ENCODE assay signal across 7 cellular contexts in the genomic region with DNA sequence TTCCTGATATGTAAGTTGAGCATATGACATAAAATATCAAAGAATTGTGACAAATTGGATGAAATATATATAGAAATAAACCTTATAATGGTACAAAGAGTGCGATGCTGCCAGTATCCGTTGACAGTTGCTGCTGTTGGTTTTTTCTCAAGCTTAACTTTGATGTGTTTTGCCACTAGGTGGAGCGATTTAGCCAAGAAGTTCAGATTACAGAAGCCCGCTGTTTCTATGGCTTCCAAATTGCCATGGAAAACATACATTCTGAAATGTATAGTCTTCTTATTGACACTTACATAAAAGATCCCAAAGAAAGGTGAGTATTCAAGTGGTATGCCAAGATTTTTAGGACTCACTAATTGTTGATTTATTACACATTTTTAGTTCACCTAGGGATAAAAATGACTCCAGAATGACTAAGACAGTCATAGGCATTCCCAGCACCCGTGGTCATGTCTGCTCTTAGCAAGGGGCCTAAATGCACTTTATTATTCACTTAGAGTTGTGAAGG. TPM values are rescaled to one million over a fixed set of nuclear protein-coding genes. Genes with fewer than 3 reads are reported as not detected.
DNase-seq lines count a peak whose midpoint lies in the region; ATAC-seq, FAIRE-seq and TF ChIP-seq lines count a peak whose summit lies in the region.

No MANE protein-coding gene starts in this region.

- H3K4me3 ChIP-seq in OCI-LY7 (ENCODE audit: low read depth, low read length, poor library complexity, severe bottlenecking) (peak overlapping the region; percentile 81), keratinocyte (ENCODE audit: control insufficient read depth in 2 of 3, extremely low read depth in 1 of 3, insufficient read depth in 2 of 3, low read depth in 1 of 3, low read length in 3 of 3) (peak overlapping the region in 2 of 3 experiments; percentile 36 to 83), testis (no peak overlapping the region), aorta (ENCODE audit: low read length in 2 of 2) (no peak overlapping the region)

- POLR2A ChIA-PET in OCI-LY7 (lab: Charles Lee): interaction anchor here (0.5 to 2.2 kb wide), 6 partner anchors 9 to 1222 kb away, joined by 3 to 10 read pairs (median 4); no protein-coding TSS in a partner anchor

- H3K9me1 ChIP-seq in keratinocyte (ENCODE audit: control insufficient read depth, extremely low read depth, insufficient read depth, low read length): no peaks in the 10 kb centered on the region

- dilution Hi-C loops in keratinocyte (cut with MboI; ENCODE audit: extremely low pct_ligation_motif_present, low sequenced_read_pairs): no loop called here

- TF ChIP-seq CTCF in OCI-LY7 (conservative IDR thresholded peaks at IDR 0.05; ENCODE audit: low read length) (peak; percentile 89), keratinocyte (optimal IDR thresholded peaks at IDR 0.05 in 1 of 3, IDR thresholded peaks at IDR 0.05 in 1 of 3, conservative IDR thresholded peaks at IDR 0.05 in 1 of 3; ENCODE audit: extremely low read depth in 1 of 3, insufficient read depth in 2 of 3, low read length in 3 of 3) (peak; percentile 35 to 47 (median 47)), testis (IDR thresholded peaks at IDR 0.05) (peak; percentile 65 to 77 (median 67))

- H2AFZ ChIP-seq in OCI-LY7 (ENCODE audit: low read length): no peak overlapping the region
- no peak overlapping the region for H2AFZ ChIP-seq in keratinocyte (ENCODE audit: control insufficient read depth, low read length)

- no peak for ATAC-seq in aorta (ENCODE audit: low FRiP score)

- H3K9me3 ChIP-seq in KOPT-K1 (ENCODE audit: insufficient read depth, low read length, poor library complexity, severe bottlenecking) (no peaks in the 10 kb centered on the region), OCI-LY7 (ENCODE audit: low read length) (no peaks in the 10 kb centered on the region), keratinocyte (ENCODE audit: control insufficient read depth, low read depth, low read length) (no peaks in the 10 kb centered on the region), testis (no peaks in the 10 kb centered on the region), aorta (ENCODE audit: control insufficient read depth, low read length) (no peaks in the 10 kb centered on the region)

- H3K36me3 ChIP-seq in KOPT-K1 (ENCODE audit: insufficient read depth, low read length) (peaks cover 67% of the 10 kb centered on the region), OCI-LY7 (ENCODE audit: insufficient read depth, low read length) (peaks cover 85% of the 10 kb centered on the region), keratinocyte (ENCODE audit: control insufficient read depth in 2 of 2, extremely low read depth in 1 of 2, insufficient read depth in 2 of 2, low read length in 2 of 2) (peaks cover 2 to 24% of the 10 kb centered on the region in 2 experiments), testis (ENCODE audit: low read depth, missing control alignments) (no peaks in the 10 kb centered on the region), aorta (ENCODE audit: control insufficient read depth in 1 of 2, insufficient read depth in 2 of 2, low read length in 1 of 2) (no peaks in the 10 kb centered on the region)

- WGBS in testis, 2 donors: 34 to 35% methylated on average over 5 of the region's 5 CpGs
- 3 to 4% methylated on average over 5 of the region's 5 CpGs for WGBS in aorta, 2 donors

- H3K4me1 ChIP-seq in OCI-LY7 (ENCODE audit: insufficient read depth, low read length, poor library complexity, severe bottlenecking) (peaks cover 54% of the 10 kb centered on the region), keratinocyte (ENCODE audit: control insufficient read depth, extremely low read depth, insufficient read depth, low read length) (peaks cover 37% of the 10 kb centered on the region), testis (peaks cover 9% of the 10 kb centered on the region), aorta (ENCODE audit: control insufficient read depth in 1 of 2, insufficient read depth in 2 of 2, low read length in 2 of 2) (no peaks in the 10 kb centered on the region)

- H3K27ac ChIP-seq in KOPT-K1 (ENCODE audit: low read depth, low read length, poor library complexity, severe bottlenecking) (peak overlapping the region; percentile 99), OCI-LY7 (ENCODE audit: low read depth, low read length, poor library complexity, severe bottlenecking) (peak overlapping the region; percentile 91), keratinocyte (ENCODE audit: control insufficient read depth, insufficient read depth, low read length) (peak overlapping the region; percentile 22), testis (no peak overlapping the region), aorta (ENCODE audit: low read depth in 1 of 2, low read length in 2 of 2) (no peak overlapping the region)

- H3K79me2 ChIP-seq in OCI-LY7 (ENCODE audit: insufficient read depth, low read depth, low read length) (peaks cover 90% of the 10 kb centered on the region), keratinocyte (ENCODE audit: control insufficient read depth, insufficient read depth, low read length) (peaks cover 18% of the 10 kb centered on the region)

- H4K20me1 ChIP-seq in OCI-LY7 (ENCODE audit: insufficient read depth, low read length) (peaks cover 57% of the 10 kb centered on the region), keratinocyte (ENCODE audit: control insufficient read depth, extremely low read depth, insufficient read depth, low read length) (no peaks in the 10 kb centered on the region)

- no peaks in the 10 kb centered on the region for H3K27me3 ChIP-seq in keratinocyte (ENCODE audit: control insufficient read depth, extremely low read depth, insufficient read depth, low read length)
- H3K27me3 ChIP-seq in testis: no peaks in the 10 kb centered on the region
- no peaks in the 10 kb centered on the region for H3K27me3 ChIP-seq in aorta (ENCODE audit: control insufficient read depth in 1 of 2, insufficient read depth in 2 of 2, low read length in 1 of 2)

- peak; percentile 78 for DNase-seq in EH (ENCODE audit: low read depth)
- peak; percentile 83 for DNase-seq in OCI-LY7 (ENCODE audit: low spot score)
- peak; percentile 74 for DNase-seq in amniotic epithelial cell (ENCODE audit: low read depth)
- DNase-seq in keratinocyte (ENCODE audit: low read depth, low spot score): no peak
- DNase-seq in testis: peak; percentile 62
- DNase-seq in aorta: no peak

- TF ChIP-seq POLR2A in testis (IDR thresholded peaks at IDR 0.05): no peak

- no peaks in the 10 kb centered on the region for H3K9me2 ChIP-seq in OCI-LY7 (ENCODE audit: insufficient read depth, low read length)

- H3K9ac ChIP-seq in keratinocyte (ENCODE audit: control insufficient read depth, extremely low read depth, insufficient read depth, low read length): no peak overlapping the region

- peak; percentile 43 for FAIRE-seq in keratinocyte (lab: Jason Lieb, UNC)

- intact Hi-C loops in OCI-LY7 (cut with micrococcal nuclease; ENCODE audit: unreplicated experiment): loop anchor here (2.0 kb wide), 1 partner anchor 284 kb away; no protein-coding TSS in a partner anchor
- intact Hi-C loops in testis (cut with DNase I; ENCODE audit: low total_unique reads): loop anchor here (5.0 to 10.0 kb wide), 2 partner anchors 280 to 313 kb away; no protein-coding TSS in a partner anchor
- intact Hi-C loops in aorta (cut with DNase I): loop anchor here (2.0 to 10.0 kb wide), 6 partner anchors 42 to 540 kb away; partner anchors contain the start of genes CYS1 (in 1 of the 2) and HPCAL1 (in 1 of the 2)

- CTCF ChIA-PET in OCI-LY7 (lab: Charles Lee; ENCODE audit: unreplicated experiment): no interaction called here

- BruUV-seq in OCI-LY7 (replicated peaks; lab: Mats Ljungman, UMichigan): TSS peak; percentile 30

- H3K4me2 ChIP-seq in OCI-LY7 (ENCODE audit: low read length) (peak overlapping the region; percentile 84), keratinocyte (ENCODE audit: control insufficient read depth, extremely low read depth, insufficient read depth, low read depth, low read length) (peak overlapping the region; percentile 100)

RNA-seq across cellular contexts. Expression of gene RRM2, which starts 2.1 kb away (rescaled TPM):
- 181 and 222 TPM in 2 replicates for total RNA-seq in OCI-LY7 (2014; rRNA removed; shearing (Covaris generic))
- total RNA-seq in OCI-LY7 (2022): 313 and 324 TPM in 2 replicates
- 1.6 to 34.1 TPM (median 25.7 TPM) in 3 replicates for polyA plus RNA-seq in keratinocyte
- 1.00 TPM for polyA plus RNA-seq in keratinocyte (2011; ENCODE audit: low read depth)
- polyA plus RNA-seq in keratinocyte (2011; cell fraction: cytosol; rRNA removed): 4.8 and 5.0 TPM in 2 replicates
- polyA plus RNA-seq in keratinocyte (2011; cell fraction: nucleus; rRNA removed): 2.3 and 2.9 TPM in 2 replicates
- polyA plus RNA-seq in keratinocyte (2012; ENCODE audit: low replicate concordance): 0.59 and 35.7 TPM in 2 replicates
- polyA minus RNA-seq in keratinocyte: 2.0 to 23.6 TPM (median 14.3 TPM) in 3 replicates
- 21.5 TPM for polyA minus RNA-seq in keratinocyte (2011; cell fraction: cytosol; rRNA and poly(A)+ RNA removed)
- polyA minus RNA-seq in keratinocyte (2011; cell fraction: nucleus; rRNA and poly(A)+ RNA removed): 2.5 and 3.1 TPM in 2 replicates
- total RNA-seq in testis: 10 to 100 TPM in 1 of 2 donors, 1 to 10 TPM in 1; 7.2 to 18.1 TPM
- polyA plus RNA-seq in testis (ENCODE audit: insufficient read depth, low read depth, low replicate concordance): 14.9 TPM
- total RNA-seq in aorta: 1 to 10 TPM; 1.8 to 4.3 TPM
- polyA plus RNA-seq in aorta: 1 to 10 TPM in 1 of 2 donors, under 1 TPM in 1; 0.23 to 4.6 TPM

RNA-seq across cellular contexts. Expression of gene CYS1, which starts 44.4 kb away (rescaled TPM):
- total RNA-seq in OCI-LY7 (2014; rRNA removed; shearing (Covaris generic)): not detected in 2 replicates
- total RNA-seq in OCI-LY7 (2022) (0.17 and 0.68 TPM in 2 replicates), testis (1 to 10 TPM; 3.7 to 4.3 TPM), aorta (10 to 100 TPM; 11.4 to 13.9 TPM)
- polyA plus RNA-seq in keratinocyte (0.14 to 0.52 TPM (median 0.48 TPM) in 3 replicates), testis (ENCODE audit: insufficient read depth, low read depth, low replicate concordance) (5.5 TPM), aorta (10 to 100 TPM; 14.7 to 16.4 TPM)
- not detected for polyA plus RNA-seq in keratinocyte (2011; ENCODE audit: low read depth)
- polyA plus RNA-seq in keratinocyte (2011; cell fraction: cytosol; rRNA removed): 0.41 and 1.3 TPM in 2 replicates
- 0.28 and 1.6 TPM in 2 replicates for polyA plus RNA-seq in keratinocyte (2011; cell fraction: nucleus; rRNA removed)
- 0.20 and 0.77 TPM in 2 replicates for polyA plus RNA-seq in keratinocyte (2012; ENCODE audit: low replicate concordance)
- 0.35 to 0.92 TPM (median 0.53 TPM) in 3 replicates for polyA minus RNA-seq in keratinocyte
- 1.2 TPM for polyA minus RNA-seq in keratinocyte (2011; cell fraction: cytosol; rRNA and poly(A)+ RNA removed)
- 0.42 and 0.85 TPM in 2 replicates for polyA minus RNA-seq in keratinocyte (2011; cell fraction: nucleus; rRNA and poly(A)+ RNA removed)

Comparison
In these comparisons a context has a peak if more than half of its experiments do, and no peak if none do; other contexts are left out.
1. DNase-seq: peak in EH (single experiment), OCI-LY7 (single experiment), amniotic epithelial cell (single experiment) and testis (single experiment); none in keratinocyte (single experiment) and aorta (0 of 2).
2. H3K27ac ChIP-seq: peak in KOPT-K1 (single experiment), OCI-LY7 (single experiment) and keratinocyte (single experiment); none in testis (0 of 2) and aorta (0 of 2).
3. H3K4me3 ChIP-seq: peak in OCI-LY7 (single experiment) and keratinocyte (2 of 3); none in testis (0 of 2) and aorta (0 of 2).
4. RNA of gene RRM2, which starts 2.1 kb away (total RNA-seq): 181 to 324 TPM in OCI-LY7; 7.2 to 18.1 TPM in testis and 1.8 to 4.3 TPM in aorta; every median in the first group is over 4 times any median in the second.
5. Peak in every context shown above with its lines, with median percentiles within 50 percentile points of each other: CTCF ChIP-seq.